In genomic region chr1:76074321-76075187, GRCh38 we compare ENCODE assay signal across 8 cellular contexts. TPM values are rescaled to one million over a fixed set of nuclear protein-coding genes. Genes with fewer than 3 reads are reported as not detected.
DNase-seq lines count a peak whose midpoint lies in the region; ATAC-seq and TF ChIP-seq lines count a peak whose summit lies in the region.

Gene ST6GALNAC3, plus strand, starts transcription at chr1:76074746.

- H3K36me3 Mint-ChIP-seq in T-helper 2 cell treated with Interferon-gamma antibody and Interleukin-4, amounts not matched to agents 5 μg/mL and 100 μg/mL, for 36 hours (ENCODE audit: low read depth), result no peaks in the 10 kb centered on the region

- no peaks in the 10 kb centered on the region for H3K9me3 Mint-ChIP-seq in T-helper 2 cell treated with Interferon-gamma antibody and Interleukin-4, amounts not matched to agents 5 μg/mL and 100 μg/mL, for 36 hours

- intact Hi-C loops in aorta (cut with DNase I), result loop anchor here in 1 of 2 donors (10.0 kb wide), 1 partner anchor 1610 kb away; the partner anchor contains the start of gene ZZZ3

- no peaks in the 10 kb centered on the region for H3K9me3 ChIP-seq in hepatocyte (ENCODE audit: low read depth)
- H3K9me3 ChIP-seq in aorta (ENCODE audit: control insufficient read depth, low read length), result no peaks in the 10 kb centered on the region

- H3K27ac ChIP-seq in hepatocyte, result peak within 1 kb of the TSS; percentile 77
- no peak within 1 kb of the TSS for H3K27ac ChIP-seq in aorta (ENCODE audit: low read depth in 1 of 2, low read length in 2 of 2)

- no peaks in the 10 kb centered on the region for H3K36me3 ChIP-seq in hepatocyte (replicated peaks; ENCODE audit: insufficient read depth, low read depth)
- H3K36me3 ChIP-seq in aorta (ENCODE audit: control insufficient read depth in 1 of 2, insufficient read depth in 2 of 2, low read length in 1 of 2), result no peaks in the 10 kb centered on the region

- H2AFZ ChIP-seq in hepatocyte, result peak within 1 kb of the TSS; percentile 97

- H3K4me1 ChIP-seq in hepatocyte (ENCODE audit: insufficient read depth), result peaks cover 12% of the 10 kb centered on the region
- H3K4me1 ChIP-seq in aorta (ENCODE audit: control insufficient read depth in 1 of 2, insufficient read depth in 2 of 2, low read length in 2 of 2), result no peaks in the 10 kb centered on the region

- WGBS in hepatocyte (ENCODE audit: low lambda C conversion rate, missing lambda C conversion rate), result 2% methylated on average over 40 of the region's 59 CpGs
- 0% methylated on average over 53 to 59 of the region's 59 CpGs for WGBS in aorta, 2 donors

- no peak for TF ChIP-seq CTCF in hepatocyte (IDR thresholded peaks at IDR 0.05; ENCODE audit: poor library complexity)

- no peaks in the 10 kb centered on the region for H4K20me1 ChIP-seq in hepatocyte (ENCODE audit: insufficient read depth, poor library complexity, severe bottlenecking)

- H3K27me3 Mint-ChIP-seq in T-helper 2 cell treated with Interferon-gamma antibody and Interleukin-4, amounts not matched to agents 5 μg/mL and 100 μg/mL, for 36 hours (ENCODE audit: low read depth), result peaks cover 42% of the 10 kb centered on the region

- peak; percentile 78 for DNase-seq in DMS153 treated with DMSO at 0.1 percent for 48 hours (lab: John Stamatoyannopoulos, UW; ENCODE audit: unreplicated experiment)
- DNase-seq in KG1 (lab: John Stamatoyannopoulos, UW), result peak; percentile 19
- DNase-seq in T-helper 2 cell treated with Interferon-gamma antibody and Interleukin-4, amounts not matched to agents 5 μg/mL and 100 μg/mL, for 36 hours (ENCODE audit: low spot score), result peak; percentile 74
- peak; percentile 87 for DNase-seq in astrocyte of the hippocampus (ENCODE audit: low read depth, low spot score)
- peak; percentile 91 for DNase-seq in hepatocyte (ENCODE audit: low spot score)
- DNase-seq in retina, result peak; percentile 91
- peak; percentile 81 to 91 for DNase-seq in aorta

- ATAC-seq in GM21619 (IDR thresholded peaks at IDR 0.05; ENCODE audit: unreplicated experiment) (peak; percentile 80), aorta (ENCODE audit: low FRiP score) (peak; percentile 95)

- peak within 1 kb of the TSS; percentile 84 for H3K4me3 Mint-ChIP-seq in T-helper 2 cell treated with Interferon-gamma antibody and Interleukin-4, amounts not matched to agents 5 μg/mL and 100 μg/mL, for 36 hours

- peaks cover 6% of the 10 kb centered on the region for H3K4me1 Mint-ChIP-seq in T-helper 2 cell treated with Interferon-gamma antibody and Interleukin-4, amounts not matched to agents 5 μg/mL and 100 μg/mL, for 36 hours (ENCODE audit: low read depth)

- H3K79me2 ChIP-seq in hepatocyte, result peaks cover 48% of the 10 kb centered on the region

- H3K4me3 ChIP-seq in hepatocyte (peak within 1 kb of the TSS; percentile 98), aorta (ENCODE audit: low read length in 2 of 2) (peak within 1 kb of the TSS; percentile 65 to 83)

- no peaks in the 10 kb centered on the region for H3K9me2 ChIP-seq in hepatocyte (replicated peaks; ENCODE audit: insufficient read depth)

- peak within 1 kb of the TSS; percentile 82 for H3K4me2 ChIP-seq in hepatocyte

- H3K27ac Mint-ChIP-seq in T-helper 2 cell treated with Interferon-gamma antibody and Interleukin-4, amounts not matched to agents 5 μg/mL and 100 μg/mL, for 36 hours, result no peak within 1 kb of the TSS

- H3K27me3 ChIP-seq in hepatocyte, result no peaks in the 10 kb centered on the region
- no peaks in the 10 kb centered on the region for H3K27me3 ChIP-seq in aorta (ENCODE audit: control insufficient read depth in 1 of 2, insufficient read depth in 2 of 2, low read length in 1 of 2)

RNA-seq across cellular contexts. Expression of gene ST6GALNAC3, which starts in this region (rescaled TPM):
- total RNA-seq in hepatocyte (29.4 and 40.5 TPM in 2 replicates), aorta (10 to 100 TPM; 10.5 to 20.2 TPM)
- polyA plus RNA-seq in hepatocyte (33.3 and 37.5 TPM in 2 replicates), aorta (1 to 10 TPM in 1 of 2 donors, under 1 TPM in 1; 0.50 to 1.3 TPM)

Comparison
In these comparisons a context has a peak if more than half of its experiments do, and no peak if none do; other contexts are left out.
1. RNA of gene ST6GALNAC3 (polyA plus RNA-seq): 33.3 to 37.5 TPM in hepatocyte; 0.50 to 1.3 TPM in aorta; every median in the first group is over 10 times any median in the second.
2. DNase-seq: peak in every context shown above with its lines; median percentile 91 in hepatocyte; 91 in retina; 87 in astrocyte of the hippocampus; 86 in aorta; 78 in DMS153 treated with DMSO at 0.1 percent for 48 hours; 74 in T-helper 2 cell treated with Interferon-gamma antibody and Interleukin-4, amounts not matched to agents 5 μg/mL and 100 μg/mL, for 36 hours; 19 in KG1.